ENCODE assay signal across 8 cellular contexts in genomic region chr11:124745835-124746620, GRCh38. TPM values are rescaled to one million over a fixed set of nuclear protein-coding genes. Genes with fewer than 3 reads are reported as not detected.
A peak's percentile ranks its signal among the peaks of the same experiment; 100 is the strongest.
DNase-seq lines count a peak whose midpoint lies in the region; ATAC-seq and TF ChIP-seq lines count a peak whose summit lies in the region.

No MANE protein-coding gene starts in this region.

- intact Hi-C loops in ascending aorta (cut with DNase I) = no loop called here

- H3K4me3 Mint-ChIP-seq in stimulated activated naive CD8-positive, alpha-beta T cell treated with anti-CD3 and anti-CD28 coated beads, Interleukin-15, Interleukin-2, amounts not matched to agents 100 ng/mL and 50 ng/mL, for 24 hours = peak overlapping the region; percentile 94

- H3K27ac Mint-ChIP-seq in stimulated activated naive CD8-positive, alpha-beta T cell treated with anti-CD3 and anti-CD28 coated beads, Interleukin-15, Interleukin-2, amounts not matched to agents 100 ng/mL and 50 ng/mL, for 24 hours = peak overlapping the region; percentile 89

- H3K27me3 ChIP-seq in GM06990 (replicated peaks; ENCODE audit: control insufficient read depth, insufficient read depth, low read length) (no peaks in the 10 kb centered on the region), ascending aorta (peaks cover 8% of the 10 kb centered on the region)

- H3K9me3 Mint-ChIP-seq in stimulated activated naive CD8-positive, alpha-beta T cell treated with anti-CD3 and anti-CD28 coated beads, Interleukin-15, Interleukin-2, amounts not matched to agents 100 ng/mL and 50 ng/mL, for 24 hours = no peaks in the 10 kb centered on the region

- H3K36me3 ChIP-seq in GM06990 (ENCODE audit: control insufficient read depth, insufficient read depth, low read length) = no peaks in the 10 kb centered on the region
- no peaks in the 10 kb centered on the region for H3K36me3 ChIP-seq in ascending aorta

- H3K9me3 ChIP-seq in ascending aorta = no peaks in the 10 kb centered on the region

- no peaks in the 10 kb centered on the region for H3K36me3 Mint-ChIP-seq in stimulated activated naive CD8-positive, alpha-beta T cell treated with anti-CD3 and anti-CD28 coated beads, Interleukin-15, Interleukin-2, amounts not matched to agents 100 ng/mL and 50 ng/mL, for 24 hours (ENCODE audit: low read depth)

- ATAC-seq in GM21717 (IDR thresholded peaks at IDR 0.05; ENCODE audit: unreplicated experiment) (peak; percentile 34), HG03280 (IDR thresholded peaks at IDR 0.05; ENCODE audit: unreplicated experiment) (no peak)

- peak; percentile 56 for TF ChIP-seq CTCF in GM06990 (IDR thresholded peaks at IDR 0.05; ENCODE audit: insufficient read depth, low read length, poor library complexity, severe bottlenecking)
- no peak for TF ChIP-seq CTCF in ascending aorta (IDR thresholded peaks at IDR 0.05)

- H3K4me3 ChIP-seq in GM06990 (replicated peaks; ENCODE audit: low read depth, low read length) (peak overlapping the region; percentile 72), ascending aorta (peak overlapping the region; percentile 41 to 55)

- no peak overlapping the region for H3K27ac ChIP-seq in ascending aorta

- no peaks in the 10 kb centered on the region for H3K27me3 Mint-ChIP-seq in stimulated activated naive CD8-positive, alpha-beta T cell treated with anti-CD3 and anti-CD28 coated beads, Interleukin-15, Interleukin-2, amounts not matched to agents 100 ng/mL and 50 ng/mL, for 24 hours

- DNase-seq in GM06990 (ENCODE audit: extremely low read depth, insufficient read length) = no peak
- DNase-seq in NCI-H1105 (lab: John Stamatoyannopoulos, UW) = peak; percentile 26
- DNase-seq in ascending aorta (ENCODE audit: low spot score in 2 of 2) = peak in 1 of 2 donors; percentile 63
- DNase-seq in left kidney (ENCODE audit: low read depth, low spot score) = peak; percentile 68
- DNase-seq in dedifferentiated amniotic fluid mesenchymal stem cell (ENCODE audit: extremely low spot score) = no peak

- H3K4me1 ChIP-seq in ascending aorta = peaks cover 0 to 6% of the 10 kb centered on the region in 2 donors

- H3K4me1 Mint-ChIP-seq in stimulated activated naive CD8-positive, alpha-beta T cell treated with anti-CD3 and anti-CD28 coated beads, Interleukin-15, Interleukin-2, amounts not matched to agents 100 ng/mL and 50 ng/mL, for 24 hours (ENCODE audit: low read depth) = peaks cover 30% of the 10 kb centered on the region

RNA-seq across cellular contexts. Expression of gene VSIG2, which starts 6.0 kb away (rescaled TPM):
- total RNA-seq in ascending aorta = not detected

RNA-seq across cellular contexts. Expression of gene NRGN, which starts 6.3 kb away (rescaled TPM):
- 5.3 TPM for total RNA-seq in ascending aorta

RNA-seq across cellular contexts. Expression of gene ESAM, which starts 16.1 kb away (rescaled TPM):
- 257 TPM for total RNA-seq in ascending aorta

RNA-seq across cellular contexts. Expression of gene MSANTD2, which starts 54.2 kb away (rescaled TPM):
- total RNA-seq in ascending aorta = 21.4 TPM

Comparison
In these comparisons a context has a peak if more than half of its experiments do, and no peak if none do; other contexts are left out.
1. DNase-seq: peak in NCI-H1105 (single experiment) and left kidney (single experiment); none in GM06990 (single experiment) and dedifferentiated amniotic fluid mesenchymal stem cell (single experiment).